In the genomic region with DNA sequence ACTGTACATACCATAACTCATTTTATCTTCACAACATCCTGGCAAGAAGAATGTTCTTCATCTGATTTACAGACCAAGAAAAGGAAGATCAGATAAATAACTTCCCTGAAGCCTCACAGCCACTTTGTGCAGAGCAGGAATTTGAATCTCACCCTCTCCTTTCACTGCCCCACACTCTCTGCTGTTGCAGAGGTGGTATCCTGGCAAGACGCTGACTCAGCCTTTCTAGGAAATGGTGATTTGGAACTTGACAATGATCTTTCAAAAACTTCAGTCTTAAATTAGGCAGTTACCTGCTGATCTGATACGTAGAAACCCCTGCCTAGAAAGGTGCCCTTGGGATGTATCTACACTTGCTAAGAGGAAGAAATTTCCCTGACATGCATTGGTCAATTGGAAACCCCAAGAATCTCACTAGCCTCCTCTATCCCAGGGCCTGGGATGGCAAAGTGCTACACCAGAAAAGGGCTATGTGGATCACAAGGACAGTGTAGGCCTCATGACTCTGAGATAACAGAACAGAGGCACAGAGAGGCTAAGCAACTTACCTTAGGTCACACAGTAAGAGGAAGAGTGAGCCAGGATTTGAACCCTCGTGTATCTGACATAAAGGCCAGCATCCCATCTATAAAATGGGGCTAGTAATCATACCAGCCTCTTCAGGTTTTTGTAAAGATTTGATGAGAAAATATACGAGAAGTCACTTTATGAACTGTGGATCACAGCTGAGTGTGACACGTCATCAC, we compare ENCODE assay signal across 1 cellular context.
A peak's percentile ranks its signal among the peaks of the same experiment; 100 is the strongest.
TF ChIP-seq lines count a peak whose summit lies in the region.

No MANE protein-coding gene starts in this region.

TF ChIP-seq in HepG2, 621 proteins besides CTCF, POLR2A, EP300 and RAD21:
- TF ChIP-seq NR2F1 (CRISPR knock-in tag; IDR thresholded peaks at IDR 0.05) (no peak), ZNF768 (CRISPR knock-in tag; IDR thresholded peaks at IDR 0.05) (peak; percentile 78; the same call in 1 of the 2 replicates), CEBPG (CRISPR knock-in tag; IDR thresholded peaks at IDR 0.05) (no peak), BHLHE40 (IDR thresholded peaks at IDR 0.05; ENCODE audit: low read length) (no peak), ZNF24 (IDR thresholded peaks at IDR 0.05) (no peak), MAFK (conservative IDR thresholded peaks at IDR 0.05 in 1 of 2, IDR thresholded peaks at IDR 0.05 in 1 of 2; ENCODE audit: low read length in 2 of 2) (peak; percentile 97 to 99), SAFB2 (CRISPR knock-in tag; IDR thresholded peaks at IDR 0.05; ENCODE audit: borderline replicate concordance, low read depth) (no peak), ZZZ3 (CRISPR knock-in tag; IDR thresholded peaks at IDR 0.05; ENCODE audit: borderline replicate concordance) (no peak), MAFF (IDR thresholded peaks at IDR 0.05; ENCODE audit: low read depth, low read length) (peak; percentile 98), ZNF44 (CRISPR knock-in tag; IDR thresholded peaks at IDR 0.05) (no peak), ZC3H4 (CRISPR knock-in tag; IDR thresholded peaks at IDR 0.05; ENCODE audit: borderline replicate concordance) (no peak), ZNF562 (CRISPR knock-in tag; IDR thresholded peaks at IDR 0.05; ENCODE audit: borderline replicate concordance) (no peak), MAFG (CRISPR knock-in tag; IDR thresholded peaks at IDR 0.05) (peak; percentile 29; the same call in 1 of the 2 replicates), SMARCC2 (IDR thresholded peaks at IDR 0.05) (no peak), KLF9 (CRISPR knock-in tag; IDR thresholded peaks at IDR 0.05; ENCODE audit: low read depth) (no peak), ZSCAN30 (CRISPR knock-in tag; IDR thresholded peaks at IDR 0.05) (no peak), HNRNPK (IDR thresholded peaks at IDR 0.05; ENCODE audit: low read depth, low read length, poor library complexity, severe bottlenecking) (no peak), ZMYM3 (CRISPR knock-in tag; IDR thresholded peaks at IDR 0.05) (peak; percentile 41), HOXA5 (CRISPR knock-in tag; IDR thresholded peaks at IDR 0.05) (no peak), RAD51 (IDR thresholded peaks at IDR 0.05; ENCODE audit: borderline replicate concordance) (no peak), KAT7 (CRISPR knock-in tag; IDR thresholded peaks at IDR 0.05; ENCODE audit: borderline replicate concordance) (no peak)
- TF ChIP-seq, protein P1, sequence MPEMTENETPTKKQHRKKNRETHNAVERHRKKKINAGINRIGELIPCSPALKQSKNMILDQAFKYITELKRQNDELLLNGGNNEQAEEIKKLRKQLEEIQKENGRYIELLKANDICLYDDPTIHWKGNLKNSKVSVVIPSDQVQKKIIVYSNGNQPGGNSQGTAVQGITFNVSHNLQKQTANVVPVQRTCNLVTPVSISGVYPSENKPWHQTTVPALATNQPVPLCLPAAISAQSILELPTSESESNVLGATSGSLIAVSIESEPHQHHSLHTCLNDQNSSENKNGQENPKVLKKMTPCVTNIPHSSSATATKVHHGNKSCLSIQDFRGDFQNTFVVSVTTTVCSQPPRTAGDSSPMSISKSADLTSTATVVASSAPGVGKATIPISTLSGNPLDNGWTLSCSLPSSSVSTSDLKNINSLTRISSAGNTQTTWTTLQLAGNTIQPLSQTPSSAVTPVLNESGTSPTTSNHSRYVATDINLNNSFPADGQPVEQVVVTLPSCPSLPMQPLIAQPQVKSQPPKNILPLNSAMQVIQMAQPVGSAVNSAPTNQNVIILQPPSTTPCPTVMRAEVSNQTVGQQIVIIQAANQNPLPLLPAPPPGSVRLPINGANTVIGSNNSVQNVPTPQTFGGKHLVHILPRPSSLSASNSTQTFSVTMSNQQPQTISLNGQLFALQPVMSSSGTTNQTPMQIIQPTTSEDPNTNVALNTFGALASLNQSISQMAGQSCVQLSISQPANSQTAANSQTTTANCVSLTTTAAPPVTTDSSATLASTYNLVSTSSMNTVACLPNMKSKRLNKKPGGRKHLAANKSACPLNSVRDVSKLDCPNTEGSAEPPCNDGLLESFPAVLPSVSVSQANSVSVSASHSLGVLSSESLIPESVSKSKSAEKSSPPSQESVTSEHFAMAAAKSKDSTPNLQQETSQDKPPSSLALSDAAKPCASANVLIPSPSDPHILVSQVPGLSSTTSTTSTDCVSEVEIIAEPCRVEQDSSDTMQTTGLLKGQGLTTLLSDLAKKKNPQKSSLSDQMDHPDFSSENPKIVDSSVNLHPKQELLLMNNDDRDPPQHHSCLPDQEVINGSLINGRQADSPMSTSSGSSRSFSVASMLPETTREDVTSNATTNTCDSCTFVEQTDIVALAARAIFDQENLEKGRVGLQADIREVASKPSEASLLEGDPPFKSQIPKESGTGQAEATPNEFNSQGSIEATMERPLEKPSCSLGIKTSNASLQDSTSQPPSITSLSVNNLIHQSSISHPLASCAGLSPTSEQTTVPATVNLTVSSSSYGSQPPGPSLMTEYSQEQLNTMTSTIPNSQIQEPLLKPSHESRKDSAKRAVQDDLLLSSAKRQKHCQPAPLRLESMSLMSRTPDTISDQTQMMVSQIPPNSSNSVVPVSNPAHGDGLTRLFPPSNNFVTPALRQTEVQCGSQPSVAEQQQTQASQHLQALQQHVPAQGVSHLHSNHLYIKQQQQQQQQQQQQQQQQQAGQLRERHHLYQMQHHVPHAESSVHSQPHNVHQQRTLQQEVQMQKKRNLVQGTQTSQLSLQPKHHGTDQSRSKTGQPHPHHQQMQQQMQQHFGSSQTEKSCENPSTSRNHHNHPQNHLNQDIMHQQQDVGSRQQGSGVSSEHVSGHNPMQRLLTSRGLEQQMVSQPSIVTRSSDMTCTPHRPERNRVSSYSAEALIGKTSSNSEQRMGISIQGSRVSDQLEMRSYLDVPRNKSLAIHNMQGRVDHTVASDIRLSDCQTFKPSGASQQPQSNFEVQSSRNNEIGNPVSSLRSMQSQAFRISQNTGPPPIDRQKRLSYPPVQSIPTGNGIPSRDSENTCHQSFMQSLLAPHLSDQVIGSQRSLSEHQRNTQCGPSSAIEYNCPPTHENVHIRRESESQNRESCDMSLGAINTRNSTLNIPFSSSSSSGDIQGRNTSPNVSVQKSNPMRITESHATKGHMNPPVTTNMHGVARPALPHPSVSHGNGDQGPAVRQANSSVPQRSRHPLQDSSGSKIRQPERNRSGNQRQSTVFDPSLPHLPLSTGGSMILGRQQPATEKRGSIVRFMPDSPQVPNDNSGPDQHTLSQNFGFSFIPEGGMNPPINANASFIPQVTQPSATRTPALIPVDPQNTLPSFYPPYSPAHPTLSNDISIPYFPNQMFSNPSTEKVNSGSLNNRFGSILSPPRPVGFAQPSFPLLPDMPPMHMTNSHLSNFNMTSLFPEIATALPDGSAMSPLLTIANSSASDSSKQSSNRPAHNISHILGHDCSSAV (CRISPR knock-in tag; IDR thresholded peaks at IDR 0.05; ENCODE audit: borderline replicate concordance) = no peak
- TF ChIP-seq, protein P2, sequence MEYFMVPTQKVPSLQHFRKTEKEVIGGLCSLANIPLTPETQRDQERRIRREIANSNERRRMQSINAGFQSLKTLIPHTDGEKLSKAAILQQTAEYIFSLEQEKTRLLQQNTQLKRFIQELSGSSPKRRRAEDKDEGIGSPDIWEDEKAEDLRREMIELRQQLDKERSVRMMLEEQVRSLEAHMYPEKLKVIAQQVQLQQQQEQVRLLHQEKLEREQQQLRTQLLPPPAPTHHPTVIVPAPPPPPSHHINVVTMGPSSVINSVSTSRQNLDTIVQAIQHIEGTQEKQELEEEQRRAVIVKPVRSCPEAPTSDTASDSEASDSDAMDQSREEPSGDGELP (IDR thresholded peaks at IDR 0.05; ENCODE audit: borderline replicate concordance, low read depth) = no peak
- TF ChIP-seq, protein P3, sequence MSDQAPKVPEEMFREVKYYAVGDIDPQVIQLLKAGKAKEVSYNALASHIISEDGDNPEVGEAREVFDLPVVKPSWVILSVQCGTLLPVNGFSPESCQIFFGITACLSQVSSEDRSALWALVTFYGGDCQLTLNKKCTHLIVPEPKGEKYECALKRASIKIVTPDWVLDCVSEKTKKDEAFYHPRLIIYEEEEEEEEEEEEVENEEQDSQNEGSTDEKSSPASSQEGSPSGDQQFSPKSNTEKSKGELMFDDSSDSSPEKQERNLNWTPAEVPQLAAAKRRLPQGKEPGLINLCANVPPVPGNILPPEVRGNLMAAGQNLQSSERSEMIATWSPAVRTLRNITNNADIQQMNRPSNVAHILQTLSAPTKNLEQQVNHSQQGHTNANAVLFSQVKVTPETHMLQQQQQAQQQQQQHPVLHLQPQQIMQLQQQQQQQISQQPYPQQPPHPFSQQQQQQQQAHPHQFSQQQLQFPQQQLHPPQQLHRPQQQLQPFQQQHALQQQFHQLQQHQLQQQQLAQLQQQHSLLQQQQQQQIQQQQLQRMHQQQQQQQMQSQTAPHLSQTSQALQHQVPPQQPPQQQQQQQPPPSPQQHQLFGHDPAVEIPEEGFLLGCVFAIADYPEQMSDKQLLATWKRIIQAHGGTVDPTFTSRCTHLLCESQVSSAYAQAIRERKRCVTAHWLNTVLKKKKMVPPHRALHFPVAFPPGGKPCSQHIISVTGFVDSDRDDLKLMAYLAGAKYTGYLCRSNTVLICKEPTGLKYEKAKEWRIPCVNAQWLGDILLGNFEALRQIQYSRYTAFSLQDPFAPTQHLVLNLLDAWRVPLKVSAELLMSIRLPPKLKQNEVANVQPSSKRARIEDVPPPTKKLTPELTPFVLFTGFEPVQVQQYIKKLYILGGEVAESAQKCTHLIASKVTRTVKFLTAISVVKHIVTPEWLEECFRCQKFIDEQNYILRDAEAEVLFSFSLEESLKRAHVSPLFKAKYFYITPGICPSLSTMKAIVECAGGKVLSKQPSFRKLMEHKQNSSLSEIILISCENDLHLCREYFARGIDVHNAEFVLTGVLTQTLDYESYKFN (CRISPR knock-in tag; conservative IDR thresholded peaks at IDR 0.05) = no peak
- TF ChIP-seq, protein P4, sequence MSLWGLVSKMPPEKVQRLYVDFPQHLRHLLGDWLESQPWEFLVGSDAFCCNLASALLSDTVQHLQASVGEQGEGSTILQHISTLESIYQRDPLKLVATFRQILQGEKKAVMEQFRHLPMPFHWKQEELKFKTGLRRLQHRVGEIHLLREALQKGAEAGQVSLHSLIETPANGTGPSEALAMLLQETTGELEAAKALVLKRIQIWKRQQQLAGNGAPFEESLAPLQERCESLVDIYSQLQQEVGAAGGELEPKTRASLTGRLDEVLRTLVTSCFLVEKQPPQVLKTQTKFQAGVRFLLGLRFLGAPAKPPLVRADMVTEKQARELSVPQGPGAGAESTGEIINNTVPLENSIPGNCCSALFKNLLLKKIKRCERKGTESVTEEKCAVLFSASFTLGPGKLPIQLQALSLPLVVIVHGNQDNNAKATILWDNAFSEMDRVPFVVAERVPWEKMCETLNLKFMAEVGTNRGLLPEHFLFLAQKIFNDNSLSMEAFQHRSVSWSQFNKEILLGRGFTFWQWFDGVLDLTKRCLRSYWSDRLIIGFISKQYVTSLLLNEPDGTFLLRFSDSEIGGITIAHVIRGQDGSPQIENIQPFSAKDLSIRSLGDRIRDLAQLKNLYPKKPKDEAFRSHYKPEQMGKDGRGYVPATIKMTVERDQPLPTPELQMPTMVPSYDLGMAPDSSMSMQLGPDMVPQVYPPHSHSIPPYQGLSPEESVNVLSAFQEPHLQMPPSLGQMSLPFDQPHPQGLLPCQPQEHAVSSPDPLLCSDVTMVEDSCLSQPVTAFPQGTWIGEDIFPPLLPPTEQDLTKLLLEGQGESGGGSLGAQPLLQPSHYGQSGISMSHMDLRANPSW (CRISPR knock-in tag; IDR thresholded peaks at IDR 0.05; ENCODE audit: borderline replicate concordance) = no peak
- TF ChIP-seq, protein P5, sequence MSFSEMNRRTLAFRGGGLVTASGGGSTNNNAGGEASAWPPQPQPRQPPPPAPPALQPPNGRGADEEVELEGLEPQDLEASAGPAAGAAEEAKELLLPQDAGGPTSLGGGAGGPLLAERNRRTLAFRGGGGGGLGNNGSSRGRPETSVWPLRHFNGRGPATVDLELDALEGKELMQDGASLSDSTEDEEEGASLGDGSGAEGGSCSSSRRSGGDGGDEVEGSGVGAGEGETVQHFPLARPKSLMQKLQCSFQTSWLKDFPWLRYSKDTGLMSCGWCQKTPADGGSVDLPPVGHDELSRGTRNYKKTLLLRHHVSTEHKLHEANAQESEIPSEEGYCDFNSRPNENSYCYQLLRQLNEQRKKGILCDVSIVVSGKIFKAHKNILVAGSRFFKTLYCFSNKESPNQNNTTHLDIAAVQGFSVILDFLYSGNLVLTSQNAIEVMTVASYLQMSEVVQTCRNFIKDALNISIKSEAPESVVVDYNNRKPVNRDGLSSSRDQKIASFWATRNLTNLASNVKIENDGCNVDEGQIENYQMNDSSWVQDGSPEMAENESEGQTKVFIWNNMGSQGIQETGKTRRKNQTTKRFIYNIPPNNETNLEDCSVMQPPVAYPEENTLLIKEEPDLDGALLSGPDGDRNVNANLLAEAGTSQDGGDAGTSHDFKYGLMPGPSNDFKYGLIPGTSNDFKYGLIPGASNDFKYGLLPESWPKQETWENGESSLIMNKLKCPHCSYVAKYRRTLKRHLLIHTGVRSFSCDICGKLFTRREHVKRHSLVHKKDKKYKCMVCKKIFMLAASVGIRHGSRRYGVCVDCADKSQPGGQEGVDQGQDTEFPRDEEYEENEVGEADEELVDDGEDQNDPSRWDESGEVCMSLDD (CRISPR knock-in tag; IDR thresholded peaks at IDR 0.05; ENCODE audit: borderline replicate concordance) = no peak
- TF ChIP-seq, protein P6, sequence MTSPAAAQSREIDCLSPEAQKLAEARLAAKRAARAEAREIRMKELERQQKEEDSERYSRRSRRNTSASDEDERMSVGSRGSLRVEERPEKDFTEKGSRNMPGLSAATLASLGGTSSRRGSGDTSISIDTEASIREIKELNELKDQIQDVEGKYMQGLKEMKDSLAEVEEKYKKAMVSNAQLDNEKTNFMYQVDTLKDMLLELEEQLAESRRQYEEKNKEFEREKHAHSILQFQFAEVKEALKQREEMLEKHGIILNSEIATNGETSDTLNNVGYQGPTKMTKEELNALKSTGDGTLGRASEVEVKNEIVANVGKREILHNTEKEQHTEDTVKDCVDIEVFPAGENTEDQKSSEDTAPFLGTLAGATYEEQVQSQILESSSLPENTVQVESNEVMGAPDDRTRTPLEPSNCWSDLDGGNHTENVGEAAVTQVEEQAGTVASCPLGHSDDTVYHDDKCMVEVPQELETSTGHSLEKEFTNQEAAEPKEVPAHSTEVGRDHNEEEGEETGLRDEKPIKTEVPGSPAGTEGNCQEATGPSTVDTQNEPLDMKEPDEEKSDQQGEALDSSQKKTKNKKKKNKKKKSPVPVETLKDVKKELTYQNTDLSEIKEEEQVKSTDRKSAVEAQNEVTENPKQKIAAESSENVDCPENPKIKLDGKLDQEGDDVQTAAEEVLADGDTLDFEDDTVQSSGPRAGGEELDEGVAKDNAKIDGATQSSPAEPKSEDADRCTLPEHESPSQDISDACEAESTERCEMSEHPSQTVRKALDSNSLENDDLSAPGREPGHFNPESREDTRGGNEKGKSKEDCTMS (CRISPR knock-in tag; conservative IDR thresholded peaks at IDR 0.05) = no peak
